Comparison of ENCODE assay signal across 9 cellular contexts in genomic region chr17:35046740-35047283, GRCh38. TPM values are rescaled to one million over a fixed set of nuclear protein-coding genes. Genes with fewer than 3 reads are reported as not detected.
A peak's percentile ranks its signal among the peaks of the same experiment; 100 is the strongest.
DNase-seq lines count a peak whose midpoint lies in the region; ATAC-seq and TF ChIP-seq lines count a peak whose summit lies in the region.
"Had no signal": no experiment of that assay in that cellular context is flagged by ENCODE, and none has a peak within 500 bp of the region (broad histone marks: within the 10 kb centered on the region; RNA-seq: fewer than 3 reads in every experiment).

No MANE protein-coding gene starts in this region.

- no peaks in the 10 kb centered on the region for H3K9me3 ChIP-seq in liver (ENCODE audit: control insufficient read depth in 4 of 4, low read length in 3 of 4)
- H3K9me3 ChIP-seq: thoracic aorta had no signal

- H3K27me3 Mint-ChIP-seq in activated T-helper 1 cell treated with anti-CD3 and anti-CD28 coated beads, Interleukin-12 subunit alpha, Interleukin-12 subunit beta, Interleukin-2, Interleukin-4 antibody, amounts not matched to agents 30 ng/mL and 10 ng/mL and 1 ng/mL, durations not matched to agents 14 hours and 24 hours and 36 hours (ENCODE audit: insufficient read depth) = no peaks in the 10 kb centered on the region
- H3K27me3 Mint-ChIP-seq in stimulated activated naive CD8-positive, alpha-beta T cell treated with anti-CD3 and anti-CD28 coated beads, Interleukin-15, Interleukin-2, amounts not matched to agents 100 ng/mL and 50 ng/mL, for 24 hours = no peaks in the 10 kb centered on the region

- intact Hi-C loops in activated T-helper 1 cell treated with anti-CD3 and anti-CD28 coated beads, Interleukin-12 subunit alpha, Interleukin-12 subunit beta, Interleukin-2, Interleukin-4 antibody, amounts not matched to agents 30 ng/mL and 10 ng/mL and 1 ng/mL, durations not matched to agents 14 hours and 24 hours and 36 hours (cut with micrococcal nuclease) = loop anchor here (1.0 kb wide), 5 partner anchors 16 to 72 kb away; partner anchors contain the start of genes RAD51D and RFFL

- peak overlapping the region in 1 of 2 donors; percentile 14 for H3K27ac ChIP-seq in liver (ENCODE audit: low read depth in 1 of 2, low read length in 2 of 2)
- no peak overlapping the region for H3K27ac ChIP-seq in coronary artery
- H3K27ac ChIP-seq: thoracic aorta had no signal

- H3K4me3 ChIP-seq in liver (ENCODE audit: low read depth in 1 of 3, low read length in 3 of 3) (no peak overlapping the region), coronary artery (no peak overlapping the region)
- H3K4me3 ChIP-seq: thoracic aorta had no signal

- H3K4me1 ChIP-seq in liver (ENCODE audit: control insufficient read depth in 4 of 4, insufficient read depth in 4 of 4, low read length in 3 of 4) = peaks cover 11 to 36% (median 31%) of the 10 kb centered on the region in 4 donors

- peak; percentile 73 for ATAC-seq in GM19395 (IDR thresholded peaks at IDR 0.05; ENCODE audit: unreplicated experiment)
- no peak for ATAC-seq in HG02973 (IDR thresholded peaks at IDR 0.05; ENCODE audit: unreplicated experiment)

- H3K27ac Mint-ChIP-seq in activated T-helper 1 cell treated with anti-CD3 and anti-CD28 coated beads, Interleukin-12 subunit alpha, Interleukin-12 subunit beta, Interleukin-2, Interleukin-4 antibody, amounts not matched to agents 30 ng/mL and 10 ng/mL and 1 ng/mL, durations not matched to agents 14 hours and 24 hours and 36 hours = peak overlapping the region; percentile 97
- peak overlapping the region; percentile 90 for H3K27ac Mint-ChIP-seq in stimulated activated naive CD8-positive, alpha-beta T cell treated with anti-CD3 and anti-CD28 coated beads, Interleukin-15, Interleukin-2, amounts not matched to agents 100 ng/mL and 50 ng/mL, for 24 hours

- peaks cover 49% of the 10 kb centered on the region for H3K4me1 Mint-ChIP-seq in activated T-helper 1 cell treated with anti-CD3 and anti-CD28 coated beads, Interleukin-12 subunit alpha, Interleukin-12 subunit beta, Interleukin-2, Interleukin-4 antibody, amounts not matched to agents 30 ng/mL and 10 ng/mL and 1 ng/mL, durations not matched to agents 14 hours and 24 hours and 36 hours (ENCODE audit: low read depth)
- peaks cover 83% of the 10 kb centered on the region for H3K4me1 Mint-ChIP-seq in stimulated activated naive CD8-positive, alpha-beta T cell treated with anti-CD3 and anti-CD28 coated beads, Interleukin-15, Interleukin-2, amounts not matched to agents 100 ng/mL and 50 ng/mL, for 24 hours (ENCODE audit: low read depth)

- no peaks in the 10 kb centered on the region for H3K9me3 Mint-ChIP-seq in activated T-helper 1 cell treated with anti-CD3 and anti-CD28 coated beads, Interleukin-12 subunit alpha, Interleukin-12 subunit beta, Interleukin-2, Interleukin-4 antibody, amounts not matched to agents 30 ng/mL and 10 ng/mL and 1 ng/mL, durations not matched to agents 14 hours and 24 hours and 36 hours
- H3K9me3 Mint-ChIP-seq in stimulated activated naive CD8-positive, alpha-beta T cell treated with anti-CD3 and anti-CD28 coated beads, Interleukin-15, Interleukin-2, amounts not matched to agents 100 ng/mL and 50 ng/mL, for 24 hours = no peaks in the 10 kb centered on the region

- TF ChIP-seq CTCF in liver (IDR thresholded peaks at IDR 0.05; ENCODE audit: low read depth, low read length, missing input control) = no peak
- no peak for TF ChIP-seq CTCF in coronary artery (IDR thresholded peaks at IDR 0.05)

- DNase-seq in MV-4-11 (lab: John Stamatoyannopoulos, UW) (peak; percentile 50), SW480 (ENCODE audit: low spot score) (no peak), coronary artery (ENCODE audit: low spot score) (no peak)
- DNase-seq in activated T-helper 1 cell treated with anti-CD3 and anti-CD28 coated beads, Interleukin-12 subunit alpha, Interleukin-12 subunit beta, Interleukin-2, Interleukin-4 antibody, amounts not matched to agents 30 ng/mL and 10 ng/mL and 1 ng/mL, durations not matched to agents 14 hours and 24 hours and 36 hours (ENCODE audit: low spot score) = peak; percentile 65

- no peak for TF ChIP-seq RAD21 in liver (IDR thresholded peaks at IDR 0.05)

- peaks cover 14% of the 10 kb centered on the region for H3K36me3 Mint-ChIP-seq in activated T-helper 1 cell treated with anti-CD3 and anti-CD28 coated beads, Interleukin-12 subunit alpha, Interleukin-12 subunit beta, Interleukin-2, Interleukin-4 antibody, amounts not matched to agents 30 ng/mL and 10 ng/mL and 1 ng/mL, durations not matched to agents 14 hours and 24 hours and 36 hours (ENCODE audit: low read depth)
- H3K36me3 Mint-ChIP-seq in stimulated activated naive CD8-positive, alpha-beta T cell treated with anti-CD3 and anti-CD28 coated beads, Interleukin-15, Interleukin-2, amounts not matched to agents 100 ng/mL and 50 ng/mL, for 24 hours (ENCODE audit: low read depth) = no peaks in the 10 kb centered on the region

- peak overlapping the region; percentile 66 for H3K4me3 Mint-ChIP-seq in activated T-helper 1 cell treated with anti-CD3 and anti-CD28 coated beads, Interleukin-12 subunit alpha, Interleukin-12 subunit beta, Interleukin-2, Interleukin-4 antibody, amounts not matched to agents 30 ng/mL and 10 ng/mL and 1 ng/mL, durations not matched to agents 14 hours and 24 hours and 36 hours
- peak overlapping the region; percentile 75 for H3K4me3 Mint-ChIP-seq in stimulated activated naive CD8-positive, alpha-beta T cell treated with anti-CD3 and anti-CD28 coated beads, Interleukin-15, Interleukin-2, amounts not matched to agents 100 ng/mL and 50 ng/mL, for 24 hours

- H3K36me3 ChIP-seq in liver (ENCODE audit: control insufficient read depth in 4 of 4, insufficient read depth in 3 of 4, low read depth in 1 of 4, low read length in 3 of 4) = no peaks in the 10 kb centered on the region
- H3K36me3 ChIP-seq: thoracic aorta had no signal

- H3K9ac ChIP-seq in liver (ENCODE audit: low read depth in 1 of 2, low read length in 2 of 2) = peak overlapping the region in 1 of 2 donors; percentile 39

- WGBS in liver = 39% methylated on average over 5 of the region's 5 CpGs

- H3K27me3 ChIP-seq in liver (ENCODE audit: control insufficient read depth in 4 of 4, insufficient read depth in 4 of 4, low read length in 3 of 4) = no peaks in the 10 kb centered on the region

TF ChIP-seq in liver, 16 proteins besides CTCF, POLR2A, EP300 and RAD21:
- TF ChIP-seq FOXA2 (IDR thresholded peaks at IDR 0.05) (no peak), RXRA (IDR thresholded peaks at IDR 0.05) (no peak), SP1 (IDR thresholded peaks at IDR 0.05) (peak; percentile 9)

RNA-seq across cellular contexts. Expression of gene RFFL, which starts 16.7 kb away (rescaled TPM):
- 28.1 and 28.2 TPM in 2 replicates for total RNA-seq in activated T-helper 1 cell treated with anti-CD3 and anti-CD28 coated beads, Interleukin-12 subunit alpha, Interleukin-12 subunit beta, Interleukin-2, Interleukin-4 antibody, amounts not matched to agents 30 ng/mL and 10 ng/mL and 1 ng/mL, durations not matched to agents 14 hours and 24 hours and 36 hours
- total RNA-seq in liver = 10 to 100 TPM; 24.0 to 28.0 TPM
- polyA plus RNA-seq in liver = 10 to 100 TPM; 15.9 to 20.0 TPM

Comparison
In these comparisons a context has a peak if more than half of its experiments do, and no peak if none do; other contexts are left out.
1. DNase-seq: peak in MV-4-11 (single experiment) and activated T-helper 1 cell treated with anti-CD3 and anti-CD28 coated beads, Interleukin-12 subunit alpha, Interleukin-12 subunit beta, Interleukin-2, Interleukin-4 antibody, amounts not matched to agents 30 ng/mL and 10 ng/mL and 1 ng/mL, durations not matched to agents 14 hours and 24 hours and 36 hours (single experiment); none in SW480 (single experiment) and coronary artery (single experiment).